18 cellular contexts compared by ENCODE assay signal in the genomic region with DNA sequence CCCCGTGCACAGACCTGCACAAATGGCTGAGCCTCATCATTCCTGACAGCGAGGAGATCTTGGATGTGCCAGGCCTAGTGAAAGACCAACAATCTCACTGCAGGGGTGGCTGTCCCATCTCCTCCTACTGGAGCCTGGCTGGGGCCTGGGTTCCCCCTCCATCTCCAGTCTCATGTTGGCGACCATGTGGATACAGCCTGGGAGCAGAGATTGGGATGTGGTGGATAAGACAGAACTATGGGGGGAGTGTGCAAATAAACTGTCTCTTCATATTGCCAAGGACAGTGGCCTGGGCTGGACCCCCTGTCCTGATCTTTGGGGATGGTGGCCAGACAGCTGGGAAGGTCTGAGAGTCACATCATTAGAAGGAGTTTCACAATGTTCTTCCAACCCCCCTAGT. TPM values are rescaled to one million over a fixed set of nuclear protein-coding genes. Genes with fewer than 3 reads are reported as not detected.
DNase-seq lines count a peak whose midpoint lies in the region; ATAC-seq and TF ChIP-seq lines count a peak whose summit lies in the region.
"Had no signal": no experiment of that assay in that cellular context is flagged by ENCODE, and none has a peak within 500 bp of the region (broad histone marks: within the 10 kb centered on the region; RNA-seq: fewer than 3 reads in every experiment).

No MANE protein-coding gene starts in this region.

- no peak for TF ChIP-seq POLR2A in heart left ventricle (IDR thresholded peaks at IDR 0.05)
- TF ChIP-seq POLR2A in prostate gland (IDR thresholded peaks at IDR 0.05) = no peak
- no peak for TF ChIP-seq POLR2A in upper lobe of left lung (IDR thresholded peaks at IDR 0.05)

- 78 to 89% (median 85%) methylated on average over 3 of the region's 3 CpGs for WGBS in heart left ventricle, 4 donors
- WGBS in prostate gland = 79% methylated on average over 3 of the region's 3 CpGs
- 79 to 93% methylated on average over 3 of the region's 3 CpGs for WGBS in upper lobe of left lung, 2 donors

- no peak for TF ChIP-seq CTCF in heart left ventricle (IDR thresholded peaks at IDR 0.05)
- TF ChIP-seq CTCF in right atrium auricular region (IDR thresholded peaks at IDR 0.05) = no peak
- TF ChIP-seq CTCF in prostate gland (IDR thresholded peaks at IDR 0.05) = no peak
- TF ChIP-seq CTCF in upper lobe of left lung (IDR thresholded peaks at IDR 0.05) = no peak

- H3K36me3 ChIP-seq in heart left ventricle (no peaks in the 10 kb centered on the region), right atrium auricular region (no peaks in the 10 kb centered on the region), prostate gland (no peaks in the 10 kb centered on the region), upper lobe of left lung (no peaks in the 10 kb centered on the region)
- H3K36me3 ChIP-seq: Peyer's patch had no signal

- peaks cover 0 to 6% (median 0%) of the 10 kb centered on the region in 12 donors for H3K9me3 ChIP-seq in heart left ventricle
- no peaks in the 10 kb centered on the region for H3K9me3 ChIP-seq in right atrium auricular region
- H3K9me3 ChIP-seq in prostate gland = no peaks in the 10 kb centered on the region
- no peaks in the 10 kb centered on the region for H3K9me3 ChIP-seq in upper lobe of left lung
- H3K9me3 ChIP-seq: Caco-2, Peyer's patch had no signal

- ATAC-seq in heart left ventricle = peak in 2 of 4 donors; percentile 14 to 29
- ATAC-seq in upper lobe of left lung (ENCODE audit: low FRiP score in 2 of 2) = peak; percentile 23 to 27

- no peaks in the 10 kb centered on the region for H3K27me3 ChIP-seq in heart left ventricle
- no peaks in the 10 kb centered on the region for H3K27me3 ChIP-seq in right atrium auricular region
- H3K27me3 ChIP-seq in prostate gland (replicated peaks; ENCODE audit: insufficient read depth) = no peaks in the 10 kb centered on the region
- H3K27me3 ChIP-seq in upper lobe of left lung = no peaks in the 10 kb centered on the region
- H3K27me3 ChIP-seq: Peyer's patch had no signal

- peak overlapping the region in 10 of 12 donors; percentile 10 to 65 (median 56) for H3K27ac ChIP-seq in heart left ventricle
- H3K27ac ChIP-seq in right atrium auricular region = peak overlapping the region; percentile 43 to 58
- H3K27ac ChIP-seq in prostate gland = peak overlapping the region; percentile 14 to 24
- peak overlapping the region; percentile 32 to 79 (median 42) for H3K27ac ChIP-seq in upper lobe of left lung

- intact Hi-C loops in heart left ventricle (cut with DNase I) (no loop called here), cardiac septum (cut with DNase I) (no loop called here), prostate gland (cut with DNase I) (no loop called here)

- no peak for DNase-seq in heart left ventricle
- DNase-seq in cardiac septum (ENCODE audit: low spot score) = no peak
- no peak for DNase-seq in right atrium auricular region (ENCODE audit: low spot score)
- DNase-seq in prostate gland (ENCODE audit: low spot score) = no peak
- no peak for DNase-seq in upper lobe of left lung
- no peak for DNase-seq in GM19238 (ENCODE audit: insufficient read length, low spot score)
- DNase-seq in activated CD8-positive, alpha-beta memory T cell treated with anti-CD3 and anti-CD28 coated beads for 24 hours = no peak
- DNase-seq in middle frontal gyrus (ENCODE audit: extremely low spot score, low spot score) = no peak
- DNase-seq: 8988T, Caco-2, H9, Kasumi-1, NCI-H1417, NCI-H1930, NCI-H2171 treated with DMSO at 0.1 percent for 48 hours, NCI-H510A, Peyer's patch had no signal

- H3K4me1 ChIP-seq in heart left ventricle = peaks cover 0 to 53% (median 35%) of the 10 kb centered on the region in 12 donors
- peaks cover 0 to 47% of the 10 kb centered on the region in 2 donors for H3K4me1 ChIP-seq in right atrium auricular region
- no peaks in the 10 kb centered on the region for H3K4me1 ChIP-seq in prostate gland (replicated peaks)
- H3K4me1 ChIP-seq in upper lobe of left lung = peaks cover 18 to 44% (median 24%) of the 10 kb centered on the region in 4 donors

- no peak overlapping the region for H3K4me3 ChIP-seq in heart left ventricle
- H3K4me3 ChIP-seq in right atrium auricular region = no peak overlapping the region
- no peak overlapping the region for H3K4me3 ChIP-seq in prostate gland
- H3K4me3 ChIP-seq in upper lobe of left lung = no peak overlapping the region
- H3K4me3 ChIP-seq: Peyer's patch had no signal

- TF ChIP-seq EP300 in upper lobe of left lung (IDR thresholded peaks at IDR 0.05) = peak in 2 of 4 donors; percentile 22 to 45

RNA-seq across cellular contexts. Expression of gene MINDY4, which starts 5.9 kb away (rescaled TPM):
- total RNA-seq in heart left ventricle (1 to 10 TPM; 2.4 to 6.0 (median 3.1) TPM), cardiac septum (2.1 TPM), right atrium auricular region (1 to 10 TPM; 5.4 to 8.8 TPM), prostate gland (10 to 100 TPM in 1 of 2 donors, 1 to 10 TPM in 1; 8.1 to 31.9 TPM), upper lobe of left lung (10 to 100 TPM in 5 of 6 donors, 1 to 10 TPM in 1; 7.7 to 43.0 (median 19.4) TPM)
- polyA plus RNA-seq in heart left ventricle = 1 to 10 TPM; 1.3 to 2.4 TPM

RNA-seq across cellular contexts. Expression of gene INMT, which starts 13.4 kb away (rescaled TPM):
- total RNA-seq in heart left ventricle (10 to 100 TPM; 11.7 to 88.1 (median 29.6) TPM), cardiac septum (17.3 TPM), right atrium auricular region (100 to 1,000 TPM in 1 of 2 donors, 10 to 100 TPM in 1; 88.9 to 199 TPM), prostate gland (100 to 1,000 TPM in 1 of 2 donors, 10 to 100 TPM in 1; 41.4 to 132 TPM), upper lobe of left lung (100 to 1,000 TPM in 5 of 6 donors, 10 to 100 TPM in 1; 70.5 to 447 (median 322) TPM)
- 10 to 100 TPM; 15.7 to 27.9 TPM for polyA plus RNA-seq in heart left ventricle
- polyA plus RNA-seq: CD14-positive monocyte had no signal
